1 cellular context compared by ENCODE assay signal in genomic region chr11:110907629-110908028, GRCh38.
TF ChIP-seq lines count a peak whose summit lies in the region.

No MANE protein-coding gene starts in this region.

TF ChIP-seq in GM23338, 12 proteins besides CTCF, POLR2A, EP300 and RAD21 (continued from another document):
- no peak for TF ChIP-seq ZNF462 (CRISPR knock-in tag; IDR thresholded peaks at IDR 0.05)
TF ChIP-seq in GM23338: peak in this region for 0.
